ENCODE assay signal across 17 cellular contexts in genomic region chr3:58963928-58964497, GRCh38.
DNase-seq lines count a peak whose midpoint lies in the region; ATAC-seq and TF ChIP-seq lines count a peak whose summit lies in the region.
"Had no signal": no experiment of that assay in that cellular context is flagged by ENCODE, and none has a peak within 500 bp of the region (broad histone marks: within the 10 kb centered on the region; RNA-seq: fewer than 3 reads in every experiment).

No MANE protein-coding gene starts in this region.

- H3K4me3 ChIP-seq in adipocyte (ENCODE audit: low read length) (no peak overlapping the region), fibroblast of lung (replicated peaks in 1 of 4; ENCODE audit: control extremely low read depth in 1 of 4, insufficient read depth in 1 of 4, low read depth in 3 of 4, low read length in 4 of 4) (no peak overlapping the region), mucosa of descending colon (no peak overlapping the region)
- H3K4me3 ChIP-seq: Peyer's patch had no signal

- H3K4me1 ChIP-seq in adipocyte (ENCODE audit: control insufficient read depth, insufficient read depth, low read length) (peaks cover 43% of the 10 kb centered on the region), fibroblast of lung (ENCODE audit: control insufficient read depth, extremely low read depth, insufficient read depth, low read length) (peaks cover 11% of the 10 kb centered on the region), mucosa of descending colon (ENCODE audit: low read depth) (no peaks in the 10 kb centered on the region)
- H3K4me1 ChIP-seq: Peyer's patch had no signal

- no peak overlapping the region for H3K4me2 ChIP-seq in fibroblast of lung (ENCODE audit: extremely low read depth, insufficient read depth, low read length)
- H3K4me2 ChIP-seq: KMS-11 had no signal

- H2AFZ ChIP-seq in fibroblast of lung (ENCODE audit: low read length) = peak overlapping the region; percentile 5

- no peaks in the 10 kb centered on the region for H3K79me2 ChIP-seq in fibroblast of lung (ENCODE audit: control insufficient read depth, insufficient read depth, low read length)

- ATAC-seq in mucosa of descending colon (peak; percentile 31), HG02938 (IDR thresholded peaks at IDR 0.05; ENCODE audit: unreplicated experiment) (no peak)

- DNase-seq in NAMALWA (ENCODE audit: low spot score) (peak; percentile 55), adipocyte (ENCODE audit: low read depth) (peak; percentile 16), fibroblast of lung (ENCODE audit: low read depth in 2 of 2) (peak; percentile 6 to 43), mucosa of descending colon (peak in 1 of 3 donors; percentile 6), GOT3 (lab: John Stamatoyannopoulos, UW) (no peak), NCI-H69 (lab: John Stamatoyannopoulos, UW) (no peak), H4 (ENCODE audit: low spot score) (no peak)
- DNase-seq: DND-41, NCI-H1048, NCI-H146, NCI-H2081, NCI-H510A, Peyer's patch, Right ventricle myocardium superior had no signal

- no peaks in the 10 kb centered on the region for H3K9me3 ChIP-seq in adipocyte (ENCODE audit: control insufficient read depth, low read length)
- no peaks in the 10 kb centered on the region for H3K9me3 ChIP-seq in fibroblast of lung (ENCODE audit: control insufficient read depth, insufficient read depth, low read depth, low read length)
- H3K9me3 ChIP-seq in mucosa of descending colon = no peaks in the 10 kb centered on the region
- H3K9me3 ChIP-seq: Peyer's patch had no signal

- no peaks in the 10 kb centered on the region for H4K20me1 ChIP-seq in fibroblast of lung (ENCODE audit: control insufficient read depth, extremely low read depth, insufficient read depth, low read length)

- H3K36me3 ChIP-seq in adipocyte (ENCODE audit: control insufficient read depth, insufficient read depth, low read length, severe bottlenecking) = no peaks in the 10 kb centered on the region
- H3K36me3 ChIP-seq in fibroblast of lung (ENCODE audit: control insufficient read depth, insufficient read depth, low read length) = no peaks in the 10 kb centered on the region
- no peaks in the 10 kb centered on the region for H3K36me3 ChIP-seq in mucosa of descending colon (ENCODE audit: low read depth)
- H3K36me3 ChIP-seq: Peyer's patch had no signal

- intact Hi-C loops in mucosa of descending colon (cut with DNase I, micrococcal nuclease) = no loop called here

- TF ChIP-seq CTCF in fibroblast of lung (conservative IDR thresholded peaks at IDR 0.05 in 1 of 2, IDR thresholded peaks at IDR 0.05 in 1 of 2; ENCODE audit: low read depth in 1 of 2, low read length in 2 of 2) (no peak), mucosa of descending colon (IDR thresholded peaks at IDR 0.05) (no peak)

- H3K27ac ChIP-seq in fibroblast of lung (ENCODE audit: insufficient read depth, low read length) = no peak overlapping the region
- H3K27ac ChIP-seq: C4-2B, KMS-11, Peyer's patch had no signal

- H3K9ac ChIP-seq in adipocyte (ENCODE audit: low read length) = peak overlapping the region; percentile 48
- H3K9ac ChIP-seq in fibroblast of lung (ENCODE audit: insufficient read depth, low read length) = no peak overlapping the region
- H3K9ac ChIP-seq: KMS-11 had no signal

- H3K27me3 ChIP-seq in adipocyte (replicated peaks; ENCODE audit: control insufficient read depth, insufficient read depth, low read length) (no peaks in the 10 kb centered on the region), fibroblast of lung (ENCODE audit: control insufficient read depth, insufficient read depth, low read length) (no peaks in the 10 kb centered on the region)
- H3K27me3 ChIP-seq: Peyer's patch had no signal

Comparison
In these comparisons a context has a peak if more than half of its experiments do, and no peak if none do; other contexts are left out.
1. DNase-seq: peak in NAMALWA (single experiment), adipocyte (single experiment) and fibroblast of lung (2 of 2); none in GOT3 (single experiment), NCI-H69 (single experiment) and H4 (single experiment).